In genomic region chr5:145981612-145982571, GRCh38 we compare ENCODE assay signal across 16 cellular contexts. TPM values are rescaled to one million over a fixed set of nuclear protein-coding genes. Genes with fewer than 3 reads are reported as not detected.
A peak's percentile ranks its signal among the peaks of the same experiment; 100 is the strongest.
DNase-seq lines count a peak whose midpoint lies in the region; ATAC-seq, FAIRE-seq and TF ChIP-seq lines count a peak whose summit lies in the region.
"Had no signal": no experiment of that assay in that cellular context is flagged by ENCODE, and none has a peak within 500 bp of the region (broad histone marks: within the 10 kb centered on the region; RNA-seq: fewer than 3 reads in every experiment).

No MANE protein-coding gene starts in this region.

- peaks cover 46% of the 10 kb centered on the region for H3K4me1 Mint-ChIP-seq in type B pancreatic cell (ENCODE audit: unreplicated experiment)
- H3K4me1 Mint-ChIP-seq in activated naive CD4-positive, alpha-beta T cell treated with anti-CD3 and anti-CD28 coated beads for 36 hours (ENCODE audit: low read depth): no peaks in the 10 kb centered on the region
- H3K4me1 Mint-ChIP-seq: naive thymus-derived CD8-positive, alpha-beta T cell had no signal

- peak; percentile 30 for DNase-seq in NCI-H510A treated with DMSO at 0.1 percent for 48 hours (lab: John Stamatoyannopoulos, UW)
- no peak for DNase-seq in NCI-H510A (lab: John Stamatoyannopoulos, UW)
- DNase-seq in RCC 7860 (ENCODE audit: low spot score): peak; percentile 87
- DNase-seq in kidney tubule cell (ENCODE audit: low spot score): peak; percentile 88
- no peak for DNase-seq in type B pancreatic cell (ENCODE audit: extremely low spot score, unreplicated experiment)
- no peak for DNase-seq in activated naive CD4-positive, alpha-beta T cell treated with anti-CD3 and anti-CD28 coated beads for 36 hours
- DNase-seq: activated CD4-positive, CD25-positive, alpha-beta regulatory T cell; activated T-cell treated with anti-CD3 and anti-CD28 coated beads, Interleukin-2, amount 50 U/mL, for 1 hour; amniotic stem cell; DMS79 treated with DMSO at 0.1 percent for 48 hours; kidney; naive thymus-derived CD8-positive, alpha-beta T cell; NCI-H524 had no signal

- no peaks in the 10 kb centered on the region for H3K27me3 Mint-ChIP-seq in type B pancreatic cell
- no peaks in the 10 kb centered on the region for H3K27me3 Mint-ChIP-seq in activated naive CD4-positive, alpha-beta T cell treated with anti-CD3 and anti-CD28 coated beads for 36 hours (ENCODE audit: low read depth)

- no peaks in the 10 kb centered on the region for H3K9me3 Mint-ChIP-seq in type B pancreatic cell
- H3K9me3 Mint-ChIP-seq in activated naive CD4-positive, alpha-beta T cell treated with anti-CD3 and anti-CD28 coated beads for 36 hours: no peaks in the 10 kb centered on the region
- H3K9me3 Mint-ChIP-seq: dendritic cell treated with granulocyte-macrophage colony-stimulating factor and Interleukin-4, amounts not matched to agents 40 ng/mL and 50 ng/mL, for 4 days; naive thymus-derived CD8-positive, alpha-beta T cell had no signal

- FAIRE-seq in RCC 7860 (lab: Jason Lieb, UNC): peak; percentile 95
- FAIRE-seq: kidney had no signal

- CTCF ChIA-PET in activated naive CD4-positive, alpha-beta T cell treated with anti-CD3 and anti-CD28 coated beads for 36 hours (lab: Charles Lee): no interaction called here

- no peak for TF ChIP-seq CTCF in type B pancreatic cell (conservative IDR thresholded peaks at IDR 0.05)

- H3K36me3 Mint-ChIP-seq in type B pancreatic cell: no peaks in the 10 kb centered on the region
- H3K36me3 Mint-ChIP-seq in activated naive CD4-positive, alpha-beta T cell treated with anti-CD3 and anti-CD28 coated beads for 36 hours (ENCODE audit: low read depth): no peaks in the 10 kb centered on the region
- H3K36me3 Mint-ChIP-seq: naive thymus-derived CD8-positive, alpha-beta T cell had no signal

- ATAC-seq in HG02884 (IDR thresholded peaks at IDR 0.05; ENCODE audit: unreplicated experiment) (no peak), GM18517 (IDR thresholded peaks at IDR 0.05; ENCODE audit: unreplicated experiment) (no peak)
- ATAC-seq: naive thymus-derived CD8-positive, alpha-beta T cell had no signal

- intact Hi-C loops in activated naive CD4-positive, alpha-beta T cell treated with anti-CD3 and anti-CD28 coated beads for 36 hours (cut with micrococcal nuclease): no loop called here

- no peak overlapping the region for H3K4me3 Mint-ChIP-seq in type B pancreatic cell
- H3K4me3 Mint-ChIP-seq in activated naive CD4-positive, alpha-beta T cell treated with anti-CD3 and anti-CD28 coated beads for 36 hours: no peak overlapping the region
- H3K4me3 Mint-ChIP-seq: dendritic cell treated with granulocyte-macrophage colony-stimulating factor and Interleukin-4, amounts not matched to agents 40 ng/mL and 50 ng/mL, for 4 days; naive thymus-derived CD8-positive, alpha-beta T cell had no signal

- H3K27ac Mint-ChIP-seq in type B pancreatic cell: peak overlapping the region; percentile 41
- no peak overlapping the region for H3K27ac Mint-ChIP-seq in activated naive CD4-positive, alpha-beta T cell treated with anti-CD3 and anti-CD28 coated beads for 36 hours
- H3K27ac Mint-ChIP-seq: dendritic cell treated with granulocyte-macrophage colony-stimulating factor and Interleukin-4, amounts not matched to agents 40 ng/mL and 50 ng/mL, for 4 days; naive thymus-derived CD8-positive, alpha-beta T cell had no signal

RNA-seq across cellular contexts. Expression of gene SH3RF2, which starts 45.5 kb away (rescaled TPM):
- 11.2 and 20.8 TPM in 2 replicates for total RNA-seq in type B pancreatic cell (ENCODE audit: low replicate concordance)
- not detected for total RNA-seq in activated naive CD4-positive, alpha-beta T cell treated with anti-CD3 and anti-CD28 coated beads for 36 hours
- total RNA-seq: naive thymus-derived CD8-positive, alpha-beta T cell had no signal

Comparison
In these comparisons a context has a peak if more than half of its experiments do, and no peak if none do; other contexts are left out.
1. DNase-seq: peak in NCI-H510A treated with DMSO at 0.1 percent for 48 hours (single experiment), RCC 7860 (single experiment) and kidney tubule cell (single experiment); none in NCI-H510A (single experiment), type B pancreatic cell (single experiment) and activated naive CD4-positive, alpha-beta T cell treated with anti-CD3 and anti-CD28 coated beads for 36 hours (single experiment).
2. RNA of gene SH3RF2, which starts 45.5 kb away (total RNA-seq): 11.2 to 20.8 TPM in type B pancreatic cell; not detected in activated naive CD4-positive, alpha-beta T cell treated with anti-CD3 and anti-CD28 coated beads for 36 hours; every median in the first group is over 10 times any median in the second.